Comparison of ENCODE assay signal across 8 cellular contexts in the genomic region with DNA sequence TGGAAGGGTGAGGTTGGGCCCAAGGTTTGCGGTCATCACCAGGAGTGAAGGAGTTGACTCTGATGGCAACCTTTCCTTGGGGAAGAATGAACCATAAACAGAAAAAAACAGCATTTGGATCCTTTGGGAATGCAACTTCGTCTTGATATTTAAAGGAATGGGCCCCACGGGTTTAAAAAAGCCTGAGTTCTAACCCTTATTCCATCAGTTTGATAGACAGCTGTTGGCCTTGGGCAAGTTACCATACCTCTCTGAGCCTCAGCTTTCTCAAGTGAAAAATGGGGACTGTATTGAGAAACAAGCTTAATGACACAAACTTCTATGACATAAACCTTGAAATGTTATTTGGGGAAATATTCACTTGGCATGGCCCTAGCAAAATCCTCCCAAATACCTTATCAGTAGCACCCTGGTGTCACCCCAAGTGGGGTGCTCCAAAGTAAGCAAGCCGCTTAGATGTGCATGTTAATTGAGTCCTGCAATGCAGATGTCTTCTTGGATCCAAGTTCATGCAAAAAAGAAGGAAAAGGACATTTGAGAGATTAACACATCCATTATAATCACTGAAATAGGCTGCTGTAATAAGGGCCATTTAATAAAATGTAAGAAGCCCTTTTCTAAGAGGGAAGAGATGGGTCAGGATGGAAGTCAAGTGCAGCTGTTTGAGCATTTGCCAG. TPM values are rescaled to one million over a fixed set of nuclear protein-coding genes. Genes with fewer than 3 reads are reported as not detected.
DNase-seq lines count a peak whose midpoint lies in the region; ATAC-seq and TF ChIP-seq lines count a peak whose summit lies in the region.

No MANE protein-coding gene starts in this region.

- H3K27me3 ChIP-seq in AG04450 (ENCODE audit: control insufficient read depth, insufficient read depth, low read length) (no peaks in the 10 kb centered on the region), MG63 (no peaks in the 10 kb centered on the region), duodenal mucosa (ENCODE audit: control insufficient read depth in 1 of 2, insufficient read depth in 2 of 2, low read length in 2 of 2) (no peaks in the 10 kb centered on the region), neural cell (ENCODE audit: insufficient read depth, low read depth, low read length) (no peaks in the 10 kb centered on the region)

- ATAC-seq in GM21360 (IDR thresholded peaks at IDR 0.05; ENCODE audit: unreplicated experiment), result no peak
- no peak for ATAC-seq in GM21619 (IDR thresholded peaks at IDR 0.05; ENCODE audit: unreplicated experiment)

- H3F3A ChIP-seq in neural cell (ENCODE audit: insufficient read depth, low read length, poor library complexity, severe bottlenecking), result no peaks in the 10 kb centered on the region

- no peaks in the 10 kb centered on the region for H3K9me2 ChIP-seq in neural cell (ENCODE audit: insufficient read depth, low read length)

- no peak overlapping the region for H3K4me2 ChIP-seq in neural cell (ENCODE audit: low read length)

- H3K9me3 ChIP-seq in AG04450 (ENCODE audit: control insufficient read depth, insufficient read depth, low read length) (no peaks in the 10 kb centered on the region; the same call in 1 of the 2 replicates), MG63 (no peaks in the 10 kb centered on the region), duodenal mucosa (ENCODE audit: control insufficient read depth in 1 of 2, low read length in 2 of 2) (no peaks in the 10 kb centered on the region), neural cell (ENCODE audit: low read length) (no peaks in the 10 kb centered on the region)

- no peak for TF ChIP-seq RAD21 in neural cell (conservative IDR thresholded peaks at IDR 0.05)

- peaks cover 4% of the 10 kb centered on the region for H4K20me1 ChIP-seq in neural cell (ENCODE audit: insufficient read depth)

- no peaks in the 10 kb centered on the region for H3K36me3 ChIP-seq in MG63
- H3K36me3 ChIP-seq in duodenal mucosa (ENCODE audit: control insufficient read depth in 1 of 2, insufficient read depth in 2 of 2, low read length in 2 of 2), result no peaks in the 10 kb centered on the region
- no peaks in the 10 kb centered on the region for H3K36me3 ChIP-seq in neural cell (ENCODE audit: insufficient read depth, low read length)

- TF ChIP-seq CTCF in AG04450 (IDR thresholded peaks at IDR 0.05; ENCODE audit: low read depth, low read length) (no peak), neural cell (IDR thresholded peaks at IDR 0.05; ENCODE audit: poor library complexity, severe bottlenecking) (no peak)

- H3K9ac ChIP-seq in duodenal mucosa (ENCODE audit: low read depth in 1 of 2, low read length in 2 of 2), result peak overlapping the region; percentile 21 to 61
- no peak overlapping the region for H3K9ac ChIP-seq in neural cell (ENCODE audit: low read length)

- peaks cover 55% of the 10 kb centered on the region for H3K79me2 ChIP-seq in neural cell (replicated peaks; ENCODE audit: insufficient read depth, low read length)

- H3K4me3 ChIP-seq in AG04450 (ENCODE audit: low read depth, low read length) (peak overlapping the region; percentile 69), MG63 (peak overlapping the region; percentile 42), duodenal mucosa (ENCODE audit: low read depth in 1 of 2, low read length in 2 of 2) (peak overlapping the region; percentile 11 to 54), neural cell (ENCODE audit: low read length) (peak overlapping the region; percentile 52)

- no peak for DNase-seq in AG04450 (ENCODE audit: low read depth, low spot score)
- DNase-seq in MG63, result no peak
- no peak for DNase-seq in RKO (ENCODE audit: low spot score)
- DNase-seq in NOMO-1 treated with DMSO at 0.1 percent for 48 hours (lab: John Stamatoyannopoulos, UW; ENCODE audit: unreplicated experiment), result no peak

- peaks cover 14 to 26% of the 10 kb centered on the region in 2 donors for H3K4me1 ChIP-seq in duodenal mucosa (ENCODE audit: control insufficient read depth in 1 of 2, insufficient read depth in 2 of 2, low read length in 2 of 2)

- POLR2A ChIA-PET in AG04450 (lab: Yijun Ruan, JAX), result interaction anchor here (0.9 to 1.9 kb wide), 3 partner anchors 9 to 13 kb away, joined by 3 to 19 read pairs (median 6); no protein-coding TSS in a partner anchor

- CTCF ChIA-PET in AG04450 (lab: Charles Lee), result interaction anchor here (0.6 to 2.5 kb wide), 10 partner anchors 8 to 337 kb away, joined by 3 to 24 read pairs (median 4); no protein-coding TSS in a partner anchor

- no peak overlapping the region for H2AFZ ChIP-seq in neural cell (ENCODE audit: low read depth, low read length)

- H3K27ac ChIP-seq in AG04450 (ENCODE audit: low read depth, low read length), result peak overlapping the region; percentile 97
- peak overlapping the region; percentile 12 for H3K27ac ChIP-seq in duodenal mucosa (ENCODE audit: low read depth, low read length)
- H3K27ac ChIP-seq in neural cell (ENCODE audit: low read length), result no peak overlapping the region

- no peak for TF ChIP-seq EP300 in neural cell (conservative IDR thresholded peaks at IDR 0.05; ENCODE audit: poor library complexity, severe bottlenecking)

TF ChIP-seq in neural cell, 6 proteins besides CTCF, POLR2A, EP300 and RAD21:
- TF ChIP-seq SMC3 (conservative IDR thresholded peaks at IDR 0.05; ENCODE audit: poor library complexity), result no peak
- no peak for TF ChIP-seq TAF1 (IDR thresholded peaks at IDR 0.05; ENCODE audit: low read depth)
- TF ChIP-seq, protein P1, sequence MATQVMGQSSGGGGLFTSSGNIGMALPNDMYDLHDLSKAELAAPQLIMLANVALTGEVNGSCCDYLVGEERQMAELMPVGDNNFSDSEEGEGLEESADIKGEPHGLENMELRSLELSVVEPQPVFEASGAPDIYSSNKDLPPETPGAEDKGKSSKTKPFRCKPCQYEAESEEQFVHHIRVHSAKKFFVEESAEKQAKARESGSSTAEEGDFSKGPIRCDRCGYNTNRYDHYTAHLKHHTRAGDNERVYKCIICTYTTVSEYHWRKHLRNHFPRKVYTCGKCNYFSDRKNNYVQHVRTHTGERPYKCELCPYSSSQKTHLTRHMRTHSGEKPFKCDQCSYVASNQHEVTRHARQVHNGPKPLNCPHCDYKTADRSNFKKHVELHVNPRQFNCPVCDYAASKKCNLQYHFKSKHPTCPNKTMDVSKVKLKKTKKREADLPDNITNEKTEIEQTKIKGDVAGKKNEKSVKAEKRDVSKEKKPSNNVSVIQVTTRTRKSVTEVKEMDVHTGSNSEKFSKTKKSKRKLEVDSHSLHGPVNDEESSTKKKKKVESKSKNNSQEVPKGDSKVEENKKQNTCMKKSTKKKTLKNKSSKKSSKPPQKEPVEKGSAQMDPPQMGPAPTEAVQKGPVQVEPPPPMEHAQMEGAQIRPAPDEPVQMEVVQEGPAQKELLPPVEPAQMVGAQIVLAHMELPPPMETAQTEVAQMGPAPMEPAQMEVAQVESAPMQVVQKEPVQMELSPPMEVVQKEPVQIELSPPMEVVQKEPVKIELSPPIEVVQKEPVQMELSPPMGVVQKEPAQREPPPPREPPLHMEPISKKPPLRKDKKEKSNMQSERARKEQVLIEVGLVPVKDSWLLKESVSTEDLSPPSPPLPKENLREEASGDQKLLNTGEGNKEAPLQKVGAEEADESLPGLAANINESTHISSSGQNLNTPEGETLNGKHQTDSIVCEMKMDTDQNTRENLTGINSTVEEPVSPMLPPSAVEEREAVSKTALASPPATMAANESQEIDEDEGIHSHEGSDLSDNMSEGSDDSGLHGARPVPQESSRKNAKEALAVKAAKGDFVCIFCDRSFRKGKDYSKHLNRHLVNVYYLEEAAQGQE (IDR thresholded peaks at IDR 0.05; ENCODE audit: borderline replicate concordance), result no peak
- TF ChIP-seq POLR2AphosphoS5 (IDR thresholded peaks at IDR 0.05), result no peak
- TF ChIP-seq EZH2 (IDR thresholded peaks at IDR 0.05; ENCODE audit: borderline replicate concordance, insufficient read depth, low read length, poor library complexity, severe bottlenecking), result no peak
- TF ChIP-seq MXI1 (conservative IDR thresholded peaks at IDR 0.05; ENCODE audit: poor library complexity, severe bottlenecking), result no peak

RNA-seq across cellular contexts. Expression of a gene that starts 13.8 kb away (rescaled TPM):
- 13.7 and 17.3 TPM in 2 replicates for polyA plus RNA-seq in AG04450 (2011; rRNA removed)
- 12.0 and 13.5 TPM in 2 replicates for polyA minus RNA-seq in AG04450 (2011; rRNA and poly(A)+ RNA removed)
- 13.0 and 15.7 TPM in 2 replicates for total RNA-seq in MG63 (2014; rRNA removed; shearing (Covaris generic); ENCODE audit: low replicate concordance)
- polyA plus RNA-seq in neural cell, result 63.1 and 69.5 TPM in 2 replicates
- polyA minus RNA-seq in neural cell, result 70.4 TPM in 2 replicates
